ENCODE assay signal across 8 cellular contexts in genomic region chr5:173326501-173326960, GRCh38. TPM values are rescaled to one million over a fixed set of nuclear protein-coding genes. Genes with fewer than 3 reads are reported as not detected.
DNase-seq lines count a peak whose midpoint lies in the region; ATAC-seq and TF ChIP-seq lines count a peak whose summit lies in the region.

No MANE protein-coding gene starts in this region.

- no peaks in the 10 kb centered on the region for H3K9me2 ChIP-seq in neural cell (ENCODE audit: insufficient read depth, low read length)

- H3K4me1 Mint-ChIP-seq in MCF 10A (ENCODE audit: insufficient read depth, unreplicated experiment), result peaks cover 55% of the 10 kb centered on the region
- H3K4me1 Mint-ChIP-seq in CD14-positive monocyte, result peaks cover 33% of the 10 kb centered on the region

- H3K4me2 ChIP-seq in neural cell (ENCODE audit: low read length), result no peak overlapping the region

- CTCF ChIA-PET in MCF 10A (lab: Yijun Ruan, JAX), result interaction anchor here (0.6 to 10.0 kb wide), 8 partner anchors 8 to 1034 kb away, joined by 3 to 251 read pairs (median 4); no protein-coding TSS in a partner anchor

- H3K4me3 ChIP-seq in MG63 (peak overlapping the region; percentile 93), neural cell (ENCODE audit: low read length) (peak overlapping the region; percentile 65)

- no peak overlapping the region for H3K27ac ChIP-seq in neural cell (ENCODE audit: low read length)

- no peaks in the 10 kb centered on the region for H3K9me3 Mint-ChIP-seq in MCF 10A (ENCODE audit: unreplicated experiment)
- H3K9me3 Mint-ChIP-seq in CD14-positive monocyte, result peaks cover 0 to 15% (median 10%) of the 10 kb centered on the region in 7 donors

- TF ChIP-seq CTCF in MCF 10A (IDR thresholded peaks at IDR 0.05; ENCODE audit: unreplicated experiment) (no peak), neural cell (IDR thresholded peaks at IDR 0.05; ENCODE audit: poor library complexity, severe bottlenecking) (no peak), CD14-positive monocyte (IDR thresholded peaks at IDR 0.05) (no peak)

- H3F3A ChIP-seq in neural cell (ENCODE audit: insufficient read depth, low read length, poor library complexity, severe bottlenecking), result no peaks in the 10 kb centered on the region

- H3K9me3 ChIP-seq in MG63 (no peaks in the 10 kb centered on the region), neural cell (ENCODE audit: low read length) (no peaks in the 10 kb centered on the region)

- H3K4me3 Mint-ChIP-seq in MCF 10A (ENCODE audit: unreplicated experiment), result peak overlapping the region; percentile 94
- peak overlapping the region in 1 of 2 donors; percentile 83 for H3K4me3 Mint-ChIP-seq in CD14-positive monocyte

- no peak for TF ChIP-seq RAD21 in neural cell (conservative IDR thresholded peaks at IDR 0.05)

- DNase-seq in EL, result peak; percentile 95
- DNase-seq in MG63, result peak; percentile 92
- DNase-seq in MCF 10A (ENCODE audit: unreplicated experiment), result peak; percentile 61
- DNase-seq in foreskin melanocyte, result no peak
- DNase-seq in CD14-positive monocyte (ENCODE audit: low spot score), result no peak

- H2AFZ ChIP-seq in neural cell (ENCODE audit: low read depth, low read length), result no peak overlapping the region

- intact Hi-C loops in MCF 10A (cut with micrococcal nuclease) (loop anchor here (1.0 to 10.0 kb wide), 4 partner anchors 146 to 438 kb away; partner anchors contain the start of gene CREBRF), CD14-positive monocyte (cut with micrococcal nuclease) (no loop called here)

- H3K36me3 ChIP-seq in MG63 (peaks cover 64% of the 10 kb centered on the region), neural cell (ENCODE audit: insufficient read depth, low read length) (no peaks in the 10 kb centered on the region)

- TF ChIP-seq EP300 in neural cell (conservative IDR thresholded peaks at IDR 0.05; ENCODE audit: poor library complexity, severe bottlenecking), result no peak

- no TSS peak for BruUV-seq in MCF 10A (replicated peaks; lab: Mats Ljungman, UMichigan)

- no peak overlapping the region for H3K9ac ChIP-seq in neural cell (ENCODE audit: low read length)

- POLR2A ChIA-PET in MCF 10A (lab: Yijun Ruan, JAX), result interaction anchor here (1.3 to 8.7 kb wide), 9 partner anchors 13 to 567 kb away, joined by 3 to 164 read pairs (median 26); partner anchors contain the start of genes ATP6V0E1 and BOD1

- H4K20me1 ChIP-seq in neural cell (ENCODE audit: insufficient read depth), result no peaks in the 10 kb centered on the region

- H3K36me3 Mint-ChIP-seq in MCF 10A (ENCODE audit: insufficient read depth, unreplicated experiment) (peaks cover 52% of the 10 kb centered on the region), CD14-positive monocyte (peaks cover 0 to 1% of the 10 kb centered on the region in 2 donors)

- H3K27me3 Mint-ChIP-seq in MCF 10A (ENCODE audit: insufficient read depth, unreplicated experiment), result no peaks in the 10 kb centered on the region
- peaks cover 83 to 95% (median 88%) of the 10 kb centered on the region in 3 donors for H3K27me3 Mint-ChIP-seq in CD14-positive monocyte (ENCODE audit: low read depth in 3 of 3)

- H3K27ac Mint-ChIP-seq in MCF 10A (ENCODE audit: low read depth, unreplicated experiment), result peak overlapping the region; percentile 81
- no peak overlapping the region for H3K27ac Mint-ChIP-seq in CD14-positive monocyte

- H3K79me2 ChIP-seq in neural cell (replicated peaks; ENCODE audit: insufficient read depth, low read length), result no peaks in the 10 kb centered on the region

- ATAC-seq in HG03039 (IDR thresholded peaks at IDR 0.05; ENCODE audit: unreplicated experiment), result no peak
- no peak for ATAC-seq in HG03159 (IDR thresholded peaks at IDR 0.05; ENCODE audit: unreplicated experiment)

- no peaks in the 10 kb centered on the region for H3K27me3 ChIP-seq in MG63
- peaks cover 83% of the 10 kb centered on the region for H3K27me3 ChIP-seq in neural cell (ENCODE audit: insufficient read depth, low read depth, low read length)

TF ChIP-seq in neural cell, 6 proteins besides CTCF, POLR2A, EP300 and RAD21:
- no peak for TF ChIP-seq MXI1 (conservative IDR thresholded peaks at IDR 0.05; ENCODE audit: poor library complexity, severe bottlenecking)
- peak; percentile 40 for TF ChIP-seq EZH2 (IDR thresholded peaks at IDR 0.05; ENCODE audit: borderline replicate concordance, insufficient read depth, low read length, poor library complexity, severe bottlenecking)

RNA-seq across cellular contexts. Expression of gene STC2, which starts 1.7 kb away (rescaled TPM):
- 65.2 and 103 TPM in 2 replicates for total RNA-seq in MG63 (2014; rRNA removed; shearing (Covaris generic); ENCODE audit: low replicate concordance)
- 316 and 414 TPM in 2 replicates for total RNA-seq in MCF 10A (2022)
- polyA plus RNA-seq in neural cell, result 0.09 and 0.26 TPM in 2 replicates
- polyA minus RNA-seq in neural cell, result 1.0 TPM in 1 of 2 replicates, not detected in the other
- not detected for polyA plus RNA-seq in CD14-positive monocyte

Comparison
In these comparisons a context has a peak if more than half of its experiments do, and no peak if none do; other contexts are left out.
1. DNase-seq: peak in EL (single experiment), MG63 (single experiment) and MCF 10A (single experiment); none in foreskin melanocyte (single experiment) and CD14-positive monocyte (single experiment).